12 cellular contexts compared by ENCODE assay signal in the genomic region with DNA sequence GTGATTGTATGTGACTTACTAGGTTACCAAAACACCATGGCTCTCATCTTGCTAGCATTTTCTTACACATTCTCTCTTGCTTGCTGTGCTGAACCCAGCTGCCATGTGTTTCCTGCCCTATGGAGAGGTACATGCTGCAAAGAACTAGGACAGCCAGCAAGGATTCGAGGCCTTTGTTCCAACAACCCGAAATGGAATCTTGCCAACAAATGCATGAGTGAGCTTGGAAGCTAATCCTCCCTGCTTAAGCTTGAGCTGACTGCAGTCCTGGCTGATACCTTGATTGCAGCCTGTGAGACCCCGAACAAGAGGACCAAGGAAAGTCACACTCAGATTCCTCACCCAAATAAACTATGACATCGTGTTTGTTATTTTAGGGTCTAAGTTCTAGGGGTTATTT.
A peak's percentile ranks its signal among the peaks of the same experiment; 100 is the strongest.
DNase-seq lines count a peak whose midpoint lies in the region; ATAC-seq, FAIRE-seq and TF ChIP-seq lines count a peak whose summit lies in the region.
"Had no signal": no experiment of that assay in that cellular context is flagged by ENCODE, and none has a peak within 500 bp of the region (broad histone marks: within the 10 kb centered on the region; RNA-seq: fewer than 3 reads in every experiment).

No MANE protein-coding gene starts in this region.

- 0% methylated on average over 3 of the region's 4 CpGs for WGBS in HepG2 (ENCODE audit: low lambda C conversion rate)
- 40% methylated on average over 4 of the region's 4 CpGs for WGBS in right lobe of liver (ENCODE audit: insufficient coverage, low coverage, low lambda C conversion rate, missing lambda C conversion rate)
- 56 to 72% methylated on average over 2 to 3 of the region's 4 CpGs for WGBS in endodermal cell (ENCODE audit: insufficient coverage in 1 of 2, insufficient read length in 1 of 2), 2 experiments
- WGBS in thyroid gland, 2 donors = 11 to 31% methylated on average over 4 of the region's 4 CpGs

- H2AFZ ChIP-seq in HepG2 (ENCODE audit: low read length) = no peak overlapping the region

- H4K20me1 ChIP-seq in HepG2 (ENCODE audit: insufficient read depth, low read length) = no peaks in the 10 kb centered on the region

- intact Hi-C loops in HepG2 (cut with micrococcal nuclease; ENCODE audit: unreplicated experiment) = no loop called here
- intact Hi-C loops in right lobe of liver (cut with DNase I) = no loop called here
- intact Hi-C loops in thyroid gland (cut with DNase I) = no loop called here

- H3K4me3 ChIP-seq in HepG2 (replicated peaks in 1 of 3; ENCODE audit: insufficient read depth in 1 of 3, low read depth in 2 of 3, low read length in 3 of 3) (no peak overlapping the region), right lobe of liver (no peak overlapping the region), endodermal cell (ENCODE audit: low read length) (no peak overlapping the region), thyroid gland (replicated peaks in 1 of 3) (no peak overlapping the region)
- H3K4me3 ChIP-seq: left lung had no signal

- H3K9me3 Mint-ChIP-seq in endodermal cell = no peaks in the 10 kb centered on the region

- no peak overlapping the region for H3K27ac Mint-ChIP-seq in endodermal cell

- no peak overlapping the region for H3K4me3 Mint-ChIP-seq in endodermal cell

- H3K27ac ChIP-seq in HepG2 (ENCODE audit: extremely low read length, insufficient read depth, low read length) = no peak overlapping the region
- H3K27ac ChIP-seq in right lobe of liver = no peak overlapping the region
- no peak overlapping the region for H3K27ac ChIP-seq in endodermal cell (ENCODE audit: low read depth, low read length)
- H3K27ac ChIP-seq in thyroid gland = peak overlapping the region in 1 of 3 donors; percentile 7
- H3K27ac ChIP-seq: left lung had no signal

- no peak for FAIRE-seq in HepG2 (lab: Jason Lieb, UNC)

- H3K4me1 ChIP-seq in HepG2 (ENCODE audit: insufficient read depth, low read length) (no peaks in the 10 kb centered on the region), right lobe of liver (no peaks in the 10 kb centered on the region), endodermal cell (ENCODE audit: control insufficient read depth, insufficient read depth, low read length) (no peaks in the 10 kb centered on the region), thyroid gland (no peaks in the 10 kb centered on the region)
- H3K4me1 ChIP-seq: left lung had no signal

- no peaks in the 10 kb centered on the region for H3K79me2 ChIP-seq in HepG2 (ENCODE audit: insufficient read depth, low read length)

- CTCF ChIA-PET in HepG2 (lab: Yijun Ruan, JAX; ENCODE audit: low intra/inter-chr PET ratio, low total read pairs) = no interaction called here

- H3K9ac ChIP-seq in HepG2 (ENCODE audit: insufficient read depth, low read depth, low read length) (no peak overlapping the region), endodermal cell (ENCODE audit: extremely low read depth, low read length, poor library complexity, severe bottlenecking) (no peak overlapping the region)

- TF ChIP-seq CTCF in HepG2 (CRISPR knock-in tag; IDR thresholded peaks at IDR 0.05) = no peak
- TF ChIP-seq CTCF in right lobe of liver (IDR thresholded peaks at IDR 0.05) = no peak
- no peak for TF ChIP-seq CTCF in endodermal cell (conservative IDR thresholded peaks at IDR 0.05)
- TF ChIP-seq CTCF in thyroid gland (IDR thresholded peaks at IDR 0.05) = no peak

- POLR2A ChIA-PET in HepG2 (lab: Yijun Ruan, JAX) = no interaction called here

- TF ChIP-seq POLR2A in HepG2 (IDR thresholded peaks at IDR 0.05; ENCODE audit: insufficient read depth in 1 of 2, low read depth in 2 of 2, low read length in 2 of 2) (no peak), right lobe of liver (IDR thresholded peaks at IDR 0.05) (no peak), thyroid gland (IDR thresholded peaks at IDR 0.05) (no peak)

- in situ Hi-C loops in HepG2 (cut with HindIII; ENCODE audit: extremely low pct_ligation_motif_present, low pct_unique_long_range_greater_than_20kb) = no loop called here

- peak; percentile 1 for DNase-seq in HepG2 (ENCODE audit: low spot score)
- no peak for DNase-seq in right lobe of liver
- peak; percentile 82 for DNase-seq in NCI-H69 (lab: John Stamatoyannopoulos, UW)
- DNase-seq in endodermal cell = peak; percentile 48
- peak; percentile 65 for DNase-seq in thyroid gland
- DNase-seq: activated gamma-delta T cell; foreskin melanocyte; left lung; stimulated activated CD4-positive, alpha-beta T cell treated with anti-CD3 and anti-CD28 coated beads, Interleukin-12 subunit alpha, Interleukin-12 subunit beta, amount 100 ng/mL, for 4 hours had no signal

- no peaks in the 10 kb centered on the region for H3K27me3 Mint-ChIP-seq in endodermal cell (ENCODE audit: insufficient read depth)

- no peak overlapping the region for H3K4me2 ChIP-seq in HepG2 (ENCODE audit: low read depth, low read length)

- no peak for TF ChIP-seq EP300 in HepG2 (IDR thresholded peaks at IDR 0.05; ENCODE audit: low read depth in 2 of 2, low read length in 2 of 2)
- no peak for TF ChIP-seq EP300 in HepG2 (CRISPR knock-in tag; IDR thresholded peaks at IDR 0.05; ENCODE audit: borderline replicate concordance)

- ATAC-seq in HepG2 = no peak
- ATAC-seq in right lobe of liver = no peak
- no peak for ATAC-seq in GM21390 (IDR thresholded peaks at IDR 0.05; ENCODE audit: unreplicated experiment)
- ATAC-seq in HG03439 (IDR thresholded peaks at IDR 0.05; ENCODE audit: unreplicated experiment) = no peak
- ATAC-seq in HG03175 (IDR thresholded peaks at IDR 0.05; ENCODE audit: unreplicated experiment) = no peak
- ATAC-seq: left lung had no signal

- TF ChIP-seq RAD21 in HepG2 (CRISPR knock-in tag; IDR thresholded peaks at IDR 0.05) = no peak

- no peaks in the 10 kb centered on the region for H3K4me1 Mint-ChIP-seq in endodermal cell

- no peaks in the 10 kb centered on the region for H3K36me3 Mint-ChIP-seq in endodermal cell (ENCODE audit: low read depth)

- no TSS peak for BruUV-seq in HepG2 (replicated peaks; lab: Mats Ljungman, UMichigan)

- H3K36me3 ChIP-seq in HepG2 (replicated peaks in 1 of 2; ENCODE audit: control insufficient read depth in 1 of 2, insufficient read depth in 2 of 2, low read length in 2 of 2) (no peaks in the 10 kb centered on the region), right lobe of liver (no peaks in the 10 kb centered on the region), endodermal cell (ENCODE audit: control insufficient read depth, insufficient read depth, low read length) (no peaks in the 10 kb centered on the region), thyroid gland (no peaks in the 10 kb centered on the region)
- H3K36me3 ChIP-seq: left lung had no signal

- no peaks in the 10 kb centered on the region for H3K9me3 ChIP-seq in HepG2 (ENCODE audit: low read length)
- no peaks in the 10 kb centered on the region for H3K9me3 ChIP-seq in right lobe of liver
- H3K9me3 ChIP-seq in endodermal cell (ENCODE audit: control insufficient read depth, low read length) = no peaks in the 10 kb centered on the region
- no peaks in the 10 kb centered on the region for H3K9me3 ChIP-seq in thyroid gland
- H3K9me3 ChIP-seq: left lung had no signal

- H3K27me3 ChIP-seq in HepG2 (ENCODE audit: control insufficient read depth in 1 of 2, insufficient read depth in 2 of 2, low read length in 2 of 2) (no peaks in the 10 kb centered on the region), right lobe of liver (no peaks in the 10 kb centered on the region), endodermal cell (ENCODE audit: control insufficient read depth, insufficient read depth, low read length, poor library complexity, severe bottlenecking) (no peaks in the 10 kb centered on the region), thyroid gland (no peaks in the 10 kb centered on the region)
- H3K27me3 ChIP-seq: left lung had no signal

TF ChIP-seq in HepG2, 621 proteins besides CTCF, POLR2A, EP300 and RAD21 (continues in another document):
- no peak for TF ChIP-seq MEIS2 (CRISPR knock-in tag; IDR thresholded peaks at IDR 0.05)
- no peak for TF ChIP-seq ZNF354B (CRISPR knock-in tag; IDR thresholded peaks at IDR 0.05)
- no peak for TF ChIP-seq IKZF1 (IDR thresholded peaks at IDR 0.05)
- TF ChIP-seq, protein P1, sequence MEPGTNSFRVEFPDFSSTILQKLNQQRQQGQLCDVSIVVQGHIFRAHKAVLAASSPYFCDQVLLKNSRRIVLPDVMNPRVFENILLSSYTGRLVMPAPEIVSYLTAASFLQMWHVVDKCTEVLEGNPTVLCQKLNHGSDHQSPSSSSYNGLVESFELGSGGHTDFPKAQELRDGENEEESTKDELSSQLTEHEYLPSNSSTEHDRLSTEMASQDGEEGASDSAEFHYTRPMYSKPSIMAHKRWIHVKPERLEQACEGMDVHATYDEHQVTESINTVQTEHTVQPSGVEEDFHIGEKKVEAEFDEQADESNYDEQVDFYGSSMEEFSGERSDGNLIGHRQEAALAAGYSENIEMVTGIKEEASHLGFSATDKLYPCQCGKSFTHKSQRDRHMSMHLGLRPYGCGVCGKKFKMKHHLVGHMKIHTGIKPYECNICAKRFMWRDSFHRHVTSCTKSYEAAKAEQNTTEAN (CRISPR knock-in tag; conservative IDR thresholded peaks at IDR 0.05) = no peak
- TF ChIP-seq RXRA (CRISPR knock-in tag; IDR thresholded peaks at IDR 0.05) = no peak
- TF ChIP-seq ZBTB42 (CRISPR knock-in tag; IDR thresholded peaks at IDR 0.05) = no peak
- TF ChIP-seq ATAD3A (CRISPR knock-in tag; IDR thresholded peaks at IDR 0.05) = no peak
- TF ChIP-seq, protein P2, sequence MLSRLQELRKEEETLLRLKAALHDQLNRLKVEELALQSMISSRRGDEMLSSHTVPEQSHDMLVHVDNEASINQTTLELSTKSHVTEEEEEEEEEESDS (CRISPR knock-in tag; IDR thresholded peaks at IDR 0.05; ENCODE audit: borderline replicate concordance) = no peak
- TF ChIP-seq FOXK1 (CRISPR knock-in tag; IDR thresholded peaks at IDR 0.05; ENCODE audit: borderline replicate concordance, low read depth) = no peak
- TF ChIP-seq KDM6A (CRISPR knock-in tag; IDR thresholded peaks at IDR 0.05; ENCODE audit: low read depth) = no peak
- TF ChIP-seq ZNF720 (CRISPR knock-in tag; IDR thresholded peaks at IDR 0.05) = no peak

Comparison
In these comparisons a context has a peak if more than half of its experiments do, and no peak if none do; other contexts are left out.
1. DNase-seq: peak in HepG2 (single experiment), NCI-H69 (single experiment), endodermal cell (single experiment) and thyroid gland (2 of 2); none in right lobe of liver (0 of 3).